ENCODE assay signal across 10 cellular contexts in the genomic region with DNA sequence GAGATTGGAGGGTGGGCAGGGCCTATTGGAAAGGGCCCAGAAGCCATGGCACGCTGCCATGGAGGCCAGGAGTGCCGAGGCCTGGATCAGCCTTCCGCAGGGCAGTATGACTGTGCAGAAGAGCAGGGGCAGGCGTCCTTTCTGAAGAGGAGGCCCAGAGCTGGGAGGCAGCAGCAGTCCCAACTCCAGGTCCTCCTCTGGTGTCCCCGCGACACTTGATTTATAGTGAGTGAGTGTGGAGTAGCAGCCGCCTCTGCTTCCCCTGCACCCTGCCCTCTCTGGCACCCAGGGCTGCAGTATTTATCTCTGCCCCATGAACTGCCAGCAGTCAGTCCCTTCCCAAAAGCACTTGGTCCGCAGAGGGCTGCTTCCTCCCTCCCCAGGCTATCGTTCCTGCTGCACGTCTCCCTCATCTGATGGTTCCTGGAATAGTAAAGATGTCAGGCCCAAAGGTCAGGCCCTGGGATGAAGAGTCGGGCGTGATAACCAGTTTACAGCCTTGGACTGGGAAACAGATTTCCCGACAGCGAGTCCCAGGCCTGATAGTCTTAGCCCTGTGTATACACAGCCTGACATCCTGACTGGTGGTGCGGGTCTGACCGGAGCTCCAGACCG. TPM values are rescaled to one million over a fixed set of nuclear protein-coding genes. Genes with fewer than 3 reads are reported as not detected.
DNase-seq lines count a peak whose midpoint lies in the region; ATAC-seq and TF ChIP-seq lines count a peak whose summit lies in the region.
"Had no signal": no experiment of that assay in that cellular context is flagged by ENCODE, and none has a peak within 500 bp of the region (broad histone marks: within the 10 kb centered on the region; RNA-seq: fewer than 3 reads in every experiment).

No MANE protein-coding gene starts in this region.

- H3K27ac ChIP-seq in HCT116 (ENCODE audit: low read depth, low read length), result peak overlapping the region; percentile 7; the same call in 1 of the 2 replicates
- H3K27ac ChIP-seq in iPS-20b (ENCODE audit: low read length), result peak overlapping the region; percentile 49
- peak overlapping the region in 3 of 4 donors; percentile 30 to 59 (median 59) for H3K27ac ChIP-seq in sigmoid colon

- DNase-seq in HCT116 (ENCODE audit: low read depth, low spot score), result no peak
- DNase-seq in activated T-helper 1 cell treated with anti-CD3 and anti-CD28 coated beads, Interleukin-12 subunit alpha, Interleukin-12 subunit beta, Interleukin-2, Interleukin-4 antibody, amounts not matched to agents 30 ng/mL and 10 ng/mL and 1 ng/mL, durations not matched to agents 14 hours and 24 hours and 36 hours (ENCODE audit: low spot score), result no peak
- no peak for DNase-seq in sigmoid colon
- no peak for DNase-seq in HUDEP-2 (lab: John Stamatoyannopoulos, UW; ENCODE audit: unreplicated experiment in 76 of 76)
- no peak for DNase-seq in NCI-H510A treated with DMSO at 0.1 percent for 48 hours (lab: John Stamatoyannopoulos, UW)
- DNase-seq: activated CD4-positive, alpha-beta T cell treated with anti-CD3 and anti-CD28 coated beads for 4 hours; KBM-7; kidney glomerular epithelial cell had no signal

- no TSS peak for BruUV-seq in HCT116 (replicated peaks; lab: Mats Ljungman, UMichigan)

- no peaks in the 10 kb centered on the region for H3K9me3 Mint-ChIP-seq in activated T-helper 1 cell treated with anti-CD3 and anti-CD28 coated beads, Interleukin-12 subunit alpha, Interleukin-12 subunit beta, Interleukin-2, Interleukin-4 antibody, amounts not matched to agents 30 ng/mL and 10 ng/mL and 1 ng/mL, durations not matched to agents 14 hours and 24 hours and 36 hours

- 15 to 55% methylated on average over 17 of the region's 17 CpGs for WGBS in sigmoid colon, 2 donors

- no peak overlapping the region for H3K4me2 ChIP-seq in HCT116 (ENCODE audit: low read length)

- no peak for TF ChIP-seq RAD21 in HCT116 (IDR thresholded peaks at IDR 0.05; ENCODE audit: low read depth)

- no peak for TF ChIP-seq EP300 in sigmoid colon (IDR thresholded peaks at IDR 0.05)

- RAD21 ChIA-PET in HCT116 (lab: Charles Lee; ENCODE audit: low non-redundant PET in 1 of 2, low total read pairs in 2 of 2, uncharacterized antibody in 2 of 2, unreplicated experiment in 2 of 2), result no interaction called here

- H3K36me3 ChIP-seq in HCT116 (ENCODE audit: control insufficient read depth in 1 of 2, insufficient read depth in 2 of 2, low read length in 2 of 2) (peaks cover 12 to 26% of the 10 kb centered on the region in 2 experiments; a peak in 2 of 4 replicates), iPS-20b (ENCODE audit: insufficient read depth, low read depth, low read length) (peaks cover 71% of the 10 kb centered on the region), sigmoid colon (peaks cover 0 to 14% (median 4%) of the 10 kb centered on the region in 4 donors)

- peaks cover 5% of the 10 kb centered on the region; the same call in 1 of the 2 replicates for H4K20me1 ChIP-seq in HCT116 (ENCODE audit: insufficient read depth)

- no peak for TF ChIP-seq POLR2A in HCT116 (IDR thresholded peaks at IDR 0.05; ENCODE audit: borderline replicate concordance, extremely low read depth, insufficient read depth, insufficient read length)
- TF ChIP-seq POLR2A in sigmoid colon (IDR thresholded peaks at IDR 0.05), result no peak

- H3K27me3 Mint-ChIP-seq in activated T-helper 1 cell treated with anti-CD3 and anti-CD28 coated beads, Interleukin-12 subunit alpha, Interleukin-12 subunit beta, Interleukin-2, Interleukin-4 antibody, amounts not matched to agents 30 ng/mL and 10 ng/mL and 1 ng/mL, durations not matched to agents 14 hours and 24 hours and 36 hours (ENCODE audit: insufficient read depth), result no peaks in the 10 kb centered on the region

- H3K9ac ChIP-seq in HCT116 (ENCODE audit: low read length), result no peak overlapping the region
- H3K9ac ChIP-seq in iPS-20b (ENCODE audit: low read depth, low read length), result no peak overlapping the region

- ATAC-seq in HCT116 (no peak), HG02759 (IDR thresholded peaks at IDR 0.05; ENCODE audit: unreplicated experiment) (no peak)

- H3K9me2 ChIP-seq in HCT116 (ENCODE audit: insufficient read depth), result no peaks in the 10 kb centered on the region

- TF ChIP-seq CTCF in HCT116 (IDR thresholded peaks at IDR 0.05 in 2 of 3, conservative IDR thresholded peaks at IDR 0.05 in 1 of 3; ENCODE audit: borderline replicate concordance in 1 of 3, insufficient read depth in 1 of 3, low read depth in 2 of 3, low read length in 2 of 3) (no peak), sigmoid colon (IDR thresholded peaks at IDR 0.05) (no peak)

- CTCF ChIA-PET in HCT116 (lab: Charles Lee), result interaction anchor here (0.6 to 2.1 kb wide), 2 partner anchors 10 to 20 kb away, joined by 3 to 8 read pairs; no protein-coding TSS in a partner anchor

- peak overlapping the region; percentile 66 for H3K27ac Mint-ChIP-seq in activated T-helper 1 cell treated with anti-CD3 and anti-CD28 coated beads, Interleukin-12 subunit alpha, Interleukin-12 subunit beta, Interleukin-2, Interleukin-4 antibody, amounts not matched to agents 30 ng/mL and 10 ng/mL and 1 ng/mL, durations not matched to agents 14 hours and 24 hours and 36 hours

- peaks cover 92% of the 10 kb centered on the region for H3K4me1 Mint-ChIP-seq in activated T-helper 1 cell treated with anti-CD3 and anti-CD28 coated beads, Interleukin-12 subunit alpha, Interleukin-12 subunit beta, Interleukin-2, Interleukin-4 antibody, amounts not matched to agents 30 ng/mL and 10 ng/mL and 1 ng/mL, durations not matched to agents 14 hours and 24 hours and 36 hours (ENCODE audit: low read depth)

- H3K36me3 Mint-ChIP-seq in activated T-helper 1 cell treated with anti-CD3 and anti-CD28 coated beads, Interleukin-12 subunit alpha, Interleukin-12 subunit beta, Interleukin-2, Interleukin-4 antibody, amounts not matched to agents 30 ng/mL and 10 ng/mL and 1 ng/mL, durations not matched to agents 14 hours and 24 hours and 36 hours (ENCODE audit: low read depth), result peaks cover 21% of the 10 kb centered on the region

- POLR2A ChIA-PET in HCT116 (lab: Charles Lee), result no interaction called here

- no peak overlapping the region for H2AFZ ChIP-seq in HCT116 (ENCODE audit: low read depth, low read length, poor library complexity, severe bottlenecking)

- intact Hi-C loops in HCT116 (cut with micrococcal nuclease) (no loop called here), sigmoid colon (cut with DNase I) (no loop called here)
- intact Hi-C loops in activated T-helper 1 cell treated with anti-CD3 and anti-CD28 coated beads, Interleukin-12 subunit alpha, Interleukin-12 subunit beta, Interleukin-2, Interleukin-4 antibody, amounts not matched to agents 30 ng/mL and 10 ng/mL and 1 ng/mL, durations not matched to agents 14 hours and 24 hours and 36 hours (cut with micrococcal nuclease), result no loop called here

- H3K9me3 ChIP-seq in HCT116 (ENCODE audit: control insufficient read depth in 1 of 2, insufficient read depth in 1 of 2, low read depth in 1 of 2, low read length in 2 of 2), result no peaks in the 10 kb centered on the region
- no peaks in the 10 kb centered on the region for H3K9me3 ChIP-seq in iPS-20b (ENCODE audit: insufficient read depth, low read depth, low read length)
- no peaks in the 10 kb centered on the region for H3K9me3 ChIP-seq in sigmoid colon

- no peak overlapping the region for H3K4me3 Mint-ChIP-seq in activated T-helper 1 cell treated with anti-CD3 and anti-CD28 coated beads, Interleukin-12 subunit alpha, Interleukin-12 subunit beta, Interleukin-2, Interleukin-4 antibody, amounts not matched to agents 30 ng/mL and 10 ng/mL and 1 ng/mL, durations not matched to agents 14 hours and 24 hours and 36 hours

- H3K27me3 ChIP-seq in HCT116 (ENCODE audit: insufficient read depth, low read length) (no peaks in the 10 kb centered on the region), iPS-20b (ENCODE audit: insufficient read depth, low read length) (no peaks in the 10 kb centered on the region), sigmoid colon (no peaks in the 10 kb centered on the region)

- H3K4me3 ChIP-seq in HCT116 (replicated peaks in 1 of 2; ENCODE audit: low read depth in 1 of 2, low read length in 2 of 2) (no peak overlapping the region), iPS-20b (ENCODE audit: low read length) (no peak overlapping the region), sigmoid colon (no peak overlapping the region)

- peaks cover 13 to 22% of the 10 kb centered on the region in 2 experiments for H3K4me1 ChIP-seq in HCT116 (ENCODE audit: control insufficient read depth in 1 of 2, insufficient read depth in 2 of 2, low read length in 2 of 2)
- peaks cover 8% of the 10 kb centered on the region; the same call in 1 of the 2 replicates for H3K4me1 ChIP-seq in iPS-20b (ENCODE audit: insufficient read depth, low read length)
- H3K4me1 ChIP-seq in sigmoid colon, result peaks cover 0 to 36% (median 30%) of the 10 kb centered on the region in 4 donors

- peaks cover 68% of the 10 kb centered on the region for H3K79me2 ChIP-seq in HCT116 (ENCODE audit: insufficient read depth, low read length)

TF ChIP-seq in HCT116, 20 proteins besides CTCF, POLR2A, EP300 and RAD21:
- no peak for TF ChIP-seq TCF7L2 (IDR thresholded peaks at IDR 0.05; ENCODE audit: borderline replicate concordance, extremely low read depth, insufficient read depth, insufficient read length)
- TF ChIP-seq EZH2 (IDR thresholded peaks at IDR 0.05), result no peak
- no peak for TF ChIP-seq FOSL1 (IDR thresholded peaks at IDR 0.05; ENCODE audit: low read depth)
- TF ChIP-seq ZFX (IDR thresholded peaks at IDR 0.05), result no peak
- TF ChIP-seq CBX3 (IDR thresholded peaks at IDR 0.05; ENCODE audit: low read depth), result no peak

RNA-seq across cellular contexts. Expression of a gene that starts 32.9 kb away (rescaled TPM):
- total RNA-seq in HCT116 (2021; ENCODE audit: unreplicated experiment) (44.4 TPM), sigmoid colon (10 to 100 TPM; 20.0 to 36.3 (median 29.0) TPM)
- polyA plus RNA-seq in HCT116 (2012), result 27.4 and 29.1 TPM in 2 replicates
- total RNA-seq in activated T-helper 1 cell treated with anti-CD3 and anti-CD28 coated beads, Interleukin-12 subunit alpha, Interleukin-12 subunit beta, Interleukin-2, Interleukin-4 antibody, amounts not matched to agents 30 ng/mL and 10 ng/mL and 1 ng/mL, durations not matched to agents 14 hours and 24 hours and 36 hours, result 71.9 and 73.5 TPM in 2 replicates
- 10 to 100 TPM in 2 of 3 donors, 1 to 10 TPM in 1; 9.9 to 36.9 (median 16.8) TPM for polyA plus RNA-seq in sigmoid colon

RNA-seq across cellular contexts. Expression of a gene that starts 51.5 kb away (rescaled TPM):
- 26.7 TPM for total RNA-seq in HCT116 (2021; ENCODE audit: unreplicated experiment)
- 23.7 and 28.3 TPM in 2 replicates for polyA plus RNA-seq in HCT116 (2012)
- total RNA-seq in activated T-helper 1 cell treated with anti-CD3 and anti-CD28 coated beads, Interleukin-12 subunit alpha, Interleukin-12 subunit beta, Interleukin-2, Interleukin-4 antibody, amounts not matched to agents 30 ng/mL and 10 ng/mL and 1 ng/mL, durations not matched to agents 14 hours and 24 hours and 36 hours, result 75.4 and 76.3 TPM in 2 replicates
- 100 to 1,000 TPM in 2 of 4 donors, 10 to 100 TPM in 2; 10.3 to 499 (median 82.9) TPM for total RNA-seq in sigmoid colon
- 10 to 100 TPM; 11.1 to 64.5 (median 28.2) TPM for polyA plus RNA-seq in sigmoid colon

Comparison
In these comparisons a context has a peak if more than half of its experiments do, and no peak if none do; other contexts are left out.
1. H3K27ac ChIP-seq: peak in every context shown above with its lines; median percentile 59 in sigmoid colon; 49 in iPS-20b; 7 in HCT116.